ENCODE assay signal across 17 cellular contexts in genomic region chr6:124027392-124027791, GRCh38.
"Had no signal": no experiment of that assay in that cellular context is flagged by ENCODE, and none has a peak within 500 bp of the region (broad histone marks: within the 10 kb centered on the region; RNA-seq: fewer than 3 reads in every experiment).

No MANE protein-coding gene starts in this region.

- H3K36me3 Mint-ChIP-seq: activated naive CD8-positive, alpha-beta T cell treated with anti-CD3 and anti-CD28 coated beads, Interleukin-2, amount 10 ng/mL, durations not matched to agents 7 days and 5 days; T-cell had no signal

- H3K4me3 Mint-ChIP-seq: activated CD8-positive, alpha-beta T cell treated with anti-CD3 and anti-CD28 coated beads, Interleukin-2, amount 10 ng/mL, durations not matched to agents 7 days and 5 days; activated naive CD8-positive, alpha-beta T cell treated with anti-CD3 and anti-CD28 coated beads, Interleukin-2, amount 10 ng/mL, durations not matched to agents 7 days and 5 days; T-cell had no signal

- H3K27ac Mint-ChIP-seq: activated CD8-positive, alpha-beta T cell treated with anti-CD3 and anti-CD28 coated beads, Interleukin-2, amount 10 ng/mL, durations not matched to agents 7 days and 5 days; activated naive CD8-positive, alpha-beta T cell treated with anti-CD3 and anti-CD28 coated beads, Interleukin-2, amount 10 ng/mL, durations not matched to agents 7 days and 5 days; T-cell had no signal

- H3K4me1 ChIP-seq: adrenal gland had no signal

- H3K9me3 Mint-ChIP-seq: activated naive CD8-positive, alpha-beta T cell treated with anti-CD3 and anti-CD28 coated beads, Interleukin-2, amount 10 ng/mL, durations not matched to agents 7 days and 5 days had no signal

- H3K4me3 ChIP-seq: adrenal gland, SK-N-MC had no signal

- H3K27me3 ChIP-seq: adrenal gland had no signal

- DNase-seq: activated CD4-positive, alpha-beta T cell treated with anti-CD3 and anti-CD28 coated beads for 4 hours; activated CD8-positive, alpha-beta memory T cell treated with anti-CD3 and anti-CD28 coated beads, Interleukin-2, amount 50 U/mL, for 48 hours; activated CD8-positive, alpha-beta T cell treated with anti-CD3 and anti-CD28 coated beads, Interleukin-2, amount 10 ng/mL, durations not matched to agents 7 days and 5 days; activated naive CD4-positive, alpha-beta T cell treated with anti-CD3 and anti-CD28 coated beads, Interleukin-2, amount 50 U/mL, for 16 hours; activated naive CD8-positive, alpha-beta T cell treated with anti-CD3 and anti-CD28 coated beads, Interleukin-2, amount 10 ng/mL, durations not matched to agents 7 days and 5 days; activated T-cell treated with anti-CD3 and anti-CD28 coated beads, Interleukin-2, amount 50 U/mL, for 1 hour; adrenal gland; anterior cingulate cortex; caudate nucleus; Karpas-422; MM.1S; NCI-H1436 treated with DMSO at 0.1 percent for 48 hours; NCI-H82; T-cell; T1000 had no signal

- H3K4me1 Mint-ChIP-seq: activated naive CD8-positive, alpha-beta T cell treated with anti-CD3 and anti-CD28 coated beads, Interleukin-2, amount 10 ng/mL, durations not matched to agents 7 days and 5 days; T-cell had no signal

- H3K27ac ChIP-seq: adrenal gland, SK-N-MC had no signal

- ATAC-seq: activated CD8-positive, alpha-beta T cell treated with anti-CD3 and anti-CD28 coated beads, Interleukin-2, amount 10 ng/mL, durations not matched to agents 7 days and 5 days; Right ventricle myocardium inferior; T-cell had no signal

- H3K9me3 ChIP-seq: adrenal gland had no signal

- H3K36me3 ChIP-seq: adrenal gland had no signal

- H3K27me3 Mint-ChIP-seq: activated naive CD8-positive, alpha-beta T cell treated with anti-CD3 and anti-CD28 coated beads, Interleukin-2, amount 10 ng/mL, durations not matched to agents 7 days and 5 days; T-cell had no signal
